Comparison of ENCODE assay signal across 18 cellular contexts in the genomic region with DNA sequence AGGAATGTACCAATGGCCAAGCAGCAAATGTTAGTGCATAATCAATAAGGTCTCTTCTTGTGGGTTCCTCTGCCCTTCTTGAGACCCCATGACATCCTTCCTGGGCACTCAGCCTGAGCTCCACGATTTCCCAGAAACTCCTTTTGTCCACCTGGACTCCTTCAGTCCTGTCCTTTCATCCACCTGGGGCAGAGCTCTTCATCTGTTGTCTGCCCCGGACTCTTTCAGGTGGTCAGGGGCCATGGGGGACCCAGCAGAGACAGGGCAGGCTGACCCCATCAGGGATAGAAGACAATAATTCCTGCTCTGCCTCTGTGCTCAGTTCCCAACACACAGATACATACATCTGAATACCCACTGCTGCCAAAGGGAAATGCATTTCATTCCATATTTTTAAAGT. TPM values are rescaled to one million over a fixed set of nuclear protein-coding genes. Genes with fewer than 3 reads are reported as not detected.
DNase-seq lines count a peak whose midpoint lies in the region; ATAC-seq and TF ChIP-seq lines count a peak whose summit lies in the region.
"Had no signal": no experiment of that assay in that cellular context is flagged by ENCODE, and none has a peak within 500 bp of the region (broad histone marks: within the 10 kb centered on the region; RNA-seq: fewer than 3 reads in every experiment).

No MANE protein-coding gene starts in this region.

- DNase-seq in esophagus muscularis mucosa (ENCODE audit: extremely low spot score) (peak; percentile 77), type B pancreatic cell (ENCODE audit: extremely low spot score, unreplicated experiment) (peak; percentile 36), mesendoderm (no peak)
- no peak for DNase-seq in stimulated activated CD4-positive, alpha-beta T cell treated with anti-CD3 and anti-CD28 coated beads, Interleukin-4, amount 100 ng/mL, for 4 hours
- DNase-seq: AML-193; Caco-2; Calu3; CD4-positive, alpha-beta memory T cell; CD4-positive, CD25-positive, alpha-beta regulatory T cell; CD8-positive, alpha-beta memory T cell; DMS79 treated with DMSO at 0.1 percent for 48 hours; GF-D8 had no signal

- H2BK120ac ChIP-seq in mesendoderm (ENCODE audit: low read depth, low read length) = no peak overlapping the region

- H3K4me3 ChIP-seq in esophagus muscularis mucosa (no peak overlapping the region), mesendoderm (ENCODE audit: low read length) (no peak overlapping the region)
- H3K4me3 ChIP-seq: A549; BLaER1 treated with 17β-estradiol and CSF1 and Interleukin-3, amounts not matched to agents 10 nM and 100 nM had no signal

- H3K4me1 Mint-ChIP-seq in type B pancreatic cell (ENCODE audit: unreplicated experiment) = no peaks in the 10 kb centered on the region
- H3K4me1 Mint-ChIP-seq: CD4-positive, alpha-beta memory T cell; CD8-positive, alpha-beta memory T cell had no signal

- H3K27ac ChIP-seq in C4-2B = peak overlapping the region; percentile 83
- H3K27ac ChIP-seq in esophagus muscularis mucosa (replicated peaks in 1 of 4) = no peak overlapping the region
- no peak overlapping the region for H3K27ac ChIP-seq in mesendoderm (ENCODE audit: low read depth, low read length)
- H3K27ac ChIP-seq: A549; BLaER1 treated with 17β-estradiol and CSF1 and Interleukin-3, amounts not matched to agents 10 nM and 100 nM had no signal

- no peak overlapping the region for H3K4ac ChIP-seq in mesendoderm (ENCODE audit: low read depth, low read length)

- no peak for TF ChIP-seq POLR2A in esophagus muscularis mucosa (IDR thresholded peaks at IDR 0.05; ENCODE audit: low read depth)

- 73% methylated on average over 2 of the region's 2 CpGs for WGBS in esophagus muscularis mucosa
- WGBS in mesendoderm (ENCODE audit: extremely low coverage, insufficient coverage, low lambda C conversion rate) = no CpG with 5 or more reads among the region's 2 CpGs

- no peak overlapping the region for H2BK5ac ChIP-seq in mesendoderm (ENCODE audit: low read length)

- no peak overlapping the region for H3K56ac ChIP-seq in mesendoderm (ENCODE audit: low read length)

- no peak overlapping the region for H3K4me2 ChIP-seq in mesendoderm (ENCODE audit: low read length)
- H3K4me2 ChIP-seq: A549 had no signal

- H3K23ac ChIP-seq in mesendoderm (ENCODE audit: low read length) = no peak overlapping the region

- H4K5ac ChIP-seq in mesendoderm (ENCODE audit: low read length) = no peak overlapping the region

- no peaks in the 10 kb centered on the region for H3K36me3 Mint-ChIP-seq in type B pancreatic cell
- H3K36me3 Mint-ChIP-seq: CD4-positive, alpha-beta memory T cell; CD4-positive, CD25-positive, alpha-beta regulatory T cell; CD8-positive, alpha-beta memory T cell had no signal

- no peaks in the 10 kb centered on the region for H3K79me1 ChIP-seq in mesendoderm (ENCODE audit: low read length)

- H3K9me3 ChIP-seq in esophagus muscularis mucosa = no peaks in the 10 kb centered on the region
- H3K9me3 ChIP-seq: A549, Caco-2 had no signal

- H2AK5ac ChIP-seq in mesendoderm (ENCODE audit: low read length) = no peak overlapping the region

- H3K79me2 ChIP-seq in mesendoderm (ENCODE audit: control insufficient read depth, insufficient read depth, low read length) = no peaks in the 10 kb centered on the region

- no peak overlapping the region for H2BK15ac ChIP-seq in mesendoderm (replicated peaks; ENCODE audit: low read depth)

- TF ChIP-seq EP300 in esophagus muscularis mucosa (IDR thresholded peaks at IDR 0.05) = no peak

- TF ChIP-seq CTCF in C4-2B (conservative IDR thresholded peaks at IDR 0.05) (no peak), esophagus muscularis mucosa (IDR thresholded peaks at IDR 0.05) (no peak), type B pancreatic cell (conservative IDR thresholded peaks at IDR 0.05) (no peak)

- no peak overlapping the region for H3K27ac Mint-ChIP-seq in type B pancreatic cell
- H3K27ac Mint-ChIP-seq: B cell; CD14-positive monocyte; CD4-positive, alpha-beta memory T cell; CD4-positive, CD25-positive, alpha-beta regulatory T cell; CD8-positive, alpha-beta memory T cell had no signal

- no peaks in the 10 kb centered on the region for H3K9me3 Mint-ChIP-seq in type B pancreatic cell

- H3K4me3 Mint-ChIP-seq in type B pancreatic cell = no peak overlapping the region
- H3K4me3 Mint-ChIP-seq: B cell; CD14-positive monocyte; CD4-positive, alpha-beta memory T cell; CD4-positive, CD25-positive, alpha-beta regulatory T cell; CD8-positive, alpha-beta memory T cell had no signal

- H3K36me3 ChIP-seq in esophagus muscularis mucosa (no peaks in the 10 kb centered on the region), mesendoderm (ENCODE audit: control insufficient read depth, insufficient read depth, low read length) (no peaks in the 10 kb centered on the region)
- H3K36me3 ChIP-seq: BLaER1 treated with 17β-estradiol and CSF1 and Interleukin-3, amounts not matched to agents 10 nM and 100 nM had no signal

- H3K9ac ChIP-seq in mesendoderm (ENCODE audit: low read length) = no peak overlapping the region
- H3K9ac ChIP-seq: BLaER1 treated with 17β-estradiol and CSF1 and Interleukin-3, amounts not matched to agents 10 nM and 100 nM had no signal

- H3K18ac ChIP-seq in mesendoderm (ENCODE audit: low read length) = no peak overlapping the region

- ATAC-seq in GM21723 (IDR thresholded peaks at IDR 0.05; ENCODE audit: unreplicated experiment) = no peak
- ATAC-seq: A549 had no signal

- no peaks in the 10 kb centered on the region for H3K27me3 Mint-ChIP-seq in type B pancreatic cell
- H3K27me3 Mint-ChIP-seq: B cell had no signal

- intact Hi-C loops in esophagus muscularis mucosa (cut with DNase I) = no loop called here

- H3K27me3 ChIP-seq in esophagus muscularis mucosa = no peaks in the 10 kb centered on the region
- H3K27me3 ChIP-seq in mesendoderm (ENCODE audit: insufficient read depth, low read length, poor library complexity) = no peaks in the 10 kb centered on the region
- H3K27me3 ChIP-seq: BLaER1 treated with 17β-estradiol and CSF1 and Interleukin-3, amounts not matched to agents 10 nM and 100 nM had no signal

- no peaks in the 10 kb centered on the region for H3K4me1 ChIP-seq in esophagus muscularis mucosa
- H3K4me1 ChIP-seq in mesendoderm (ENCODE audit: control insufficient read depth, low read depth, low read length) = no peaks in the 10 kb centered on the region
- H3K4me1 ChIP-seq: A549, Caco-2 had no signal

- no peak overlapping the region for H4K8ac ChIP-seq in mesendoderm (ENCODE audit: low read depth, low read length)

RNA-seq across cellular contexts. Expression of a gene that starts 58.9 kb away (rescaled TPM):
- total RNA-seq in esophagus muscularis mucosa (1 to 10 TPM; 2.6 to 7.1 (median 5.0) TPM), type B pancreatic cell (ENCODE audit: low replicate concordance) (7.1 and 11.4 TPM in 2 replicates)
- polyA plus RNA-seq in mesendoderm (2013, experiment 1 of 2) = 6.0 TPM
- 6.1 TPM for polyA plus RNA-seq in mesendoderm (2013, experiment 2 of 2)

Comparison
In these comparisons a context has a peak if more than half of its experiments do, and no peak if none do; other contexts are left out.
1. DNase-seq: peak in esophagus muscularis mucosa (single experiment) and type B pancreatic cell (single experiment); none in stimulated activated CD4-positive, alpha-beta T cell treated with anti-CD3 and anti-CD28 coated beads, Interleukin-4, amount 100 ng/mL, for 4 hours (0 of 2) and mesendoderm (single experiment).